8 cellular contexts compared by ENCODE assay signal in the genomic region with DNA sequence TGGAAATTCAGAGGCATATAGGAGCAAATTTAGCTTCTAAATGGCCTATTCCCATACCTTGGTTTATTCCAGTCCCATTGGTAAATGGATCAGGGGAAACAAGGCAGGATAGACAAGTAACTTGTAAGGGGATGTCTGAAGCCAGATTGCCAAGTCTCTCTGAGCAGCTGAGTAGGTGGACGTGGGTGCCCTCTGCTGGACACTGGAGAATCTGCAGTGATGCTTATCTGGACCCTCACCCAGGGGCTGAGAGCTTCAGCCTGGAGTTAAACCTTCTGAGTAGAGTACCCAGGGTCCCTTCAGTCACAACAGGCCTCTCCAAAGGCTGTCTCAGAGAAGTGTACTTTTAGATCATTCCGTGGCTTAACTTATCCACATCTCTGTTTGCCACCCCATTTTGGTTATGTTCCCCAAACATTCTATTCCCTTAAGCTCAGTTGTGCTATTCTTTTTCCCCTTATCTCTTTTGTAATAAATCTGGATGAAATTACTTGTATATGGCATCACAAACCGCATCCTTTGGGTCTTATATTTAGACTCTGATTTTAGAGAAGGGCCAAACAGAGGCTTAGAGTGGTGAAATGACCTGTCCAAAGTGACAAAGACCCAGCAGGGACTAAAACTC.
DNase-seq lines count a peak whose midpoint lies in the region; ATAC-seq and TF ChIP-seq lines count a peak whose summit lies in the region.

No MANE protein-coding gene starts in this region.

- TF ChIP-seq CTCF in CD4-positive, alpha-beta T cell (IDR thresholded peaks at IDR 0.05): peak; percentile 81
- TF ChIP-seq CTCF in PC-9 (conservative IDR thresholded peaks at IDR 0.05) (peak; percentile 89), thyroid gland (IDR thresholded peaks at IDR 0.05) (peak; percentile 65 to 87 (median 80))

- H3K4me1 Mint-ChIP-seq in CD4-positive, alpha-beta T cell (ENCODE audit: low read depth): no peaks in the 10 kb centered on the region
- no peaks in the 10 kb centered on the region for H3K4me1 Mint-ChIP-seq in activated T-cell treated with anti-CD3 and anti-CD28 coated beads, Interleukin-2, amount 50 U/mL, for 4 hours (ENCODE audit: low read depth)

- H3K9me2 ChIP-seq in PC-9 (ENCODE audit: insufficient read depth): no peaks in the 10 kb centered on the region

- no peaks in the 10 kb centered on the region for H3K9me3 Mint-ChIP-seq in CD4-positive, alpha-beta T cell
- H3K9me3 Mint-ChIP-seq in activated T-cell treated with anti-CD3 and anti-CD28 coated beads, Interleukin-2, amount 50 U/mL, for 4 hours: no peaks in the 10 kb centered on the region

- no peaks in the 10 kb centered on the region for H4K20me1 ChIP-seq in PC-9 (ENCODE audit: insufficient read depth)

- H3K4me1 ChIP-seq in PC-9 (replicated peaks; ENCODE audit: insufficient read depth) (no peaks in the 10 kb centered on the region), thyroid gland (peaks cover 6 to 7% of the 10 kb centered on the region in 2 donors)

- no peaks in the 10 kb centered on the region for H3K9me3 ChIP-seq in CD4-positive, alpha-beta T cell (ENCODE audit: control insufficient read depth, low read length)
- H3K9me3 ChIP-seq in PC-9 (ENCODE audit: insufficient read depth, low read depth) (no peaks in the 10 kb centered on the region), thyroid gland (no peaks in the 10 kb centered on the region)

- H3K4me3 ChIP-seq in PC-9: no peak overlapping the region
- no peak overlapping the region for H3K4me3 ChIP-seq in thyroid gland (replicated peaks in 1 of 3)

- H3K36me3 ChIP-seq in PC-9 (ENCODE audit: low read depth): no peaks in the 10 kb centered on the region
- H3K36me3 ChIP-seq in thyroid gland: no peaks in the 10 kb centered on the region

- peak; percentile 56 for ATAC-seq in CD4-positive, alpha-beta T cell (ENCODE audit: poor library complexity)
- ATAC-seq in GM19372 (IDR thresholded peaks at IDR 0.05; ENCODE audit: low read depth, unreplicated experiment) (peak; percentile 92), HG03565 (IDR thresholded peaks at IDR 0.05; ENCODE audit: unreplicated experiment) (peak; percentile 87)
- ATAC-seq in activated T-cell treated with anti-CD3 and anti-CD28 coated beads, Interleukin-2, amount 50 U/mL, for 4 hours: peak; percentile 58 to 63

- no peaks in the 10 kb centered on the region for H3K27me3 ChIP-seq in CD4-positive, alpha-beta T cell (ENCODE audit: control insufficient read depth, insufficient read depth, low read length)
- H3K27me3 ChIP-seq in PC-9 (ENCODE audit: insufficient read depth, low read depth) (no peaks in the 10 kb centered on the region), thyroid gland (no peaks in the 10 kb centered on the region)

- peak; percentile 41 to 67 (median 58) for DNase-seq in CD4-positive, alpha-beta T cell
- DNase-seq in PC-9 (peak in 1 of 2 experiments; percentile 41), fibroblast of peridontal ligament (ENCODE audit: extremely low read depth) (peak; percentile 53), non-pigmented ciliary epithelial cell (ENCODE audit: low read depth) (peak; percentile 8), thyroid gland (peak; percentile 60 to 68)
- DNase-seq in activated T-cell treated with anti-CD3 and anti-CD28 coated beads, Interleukin-2, amount 50 U/mL, for 4 hours: peak; percentile 47

- no TSS peak for BruUV-seq in PC-9 (replicated peaks; lab: Mats Ljungman, UMichigan)

- H3K36me3 Mint-ChIP-seq in CD4-positive, alpha-beta T cell (ENCODE audit: low read depth): no peaks in the 10 kb centered on the region
- no peaks in the 10 kb centered on the region for H3K36me3 Mint-ChIP-seq in activated T-cell treated with anti-CD3 and anti-CD28 coated beads, Interleukin-2, amount 50 U/mL, for 4 hours (ENCODE audit: insufficient read depth)

- CTCF ChIA-PET in CD4-positive, alpha-beta T cell (lab: Charles Lee): interaction anchor here (0.9 to 4.9 kb wide), 10 partner anchors 8 to 491 kb away, joined by 3 to 45 read pairs (median 3); no protein-coding TSS in a partner anchor
- CTCF ChIA-PET in PC-9 (lab: Charles Lee): interaction anchor here (0.6 to 1.5 kb wide), 3 partner anchors 16 to 680 kb away, joined by 3 to 20 read pairs (median 4); no protein-coding TSS in a partner anchor

- H3K27me3 Mint-ChIP-seq in CD4-positive, alpha-beta T cell: no peaks in the 10 kb centered on the region
- no peaks in the 10 kb centered on the region for H3K27me3 Mint-ChIP-seq in activated T-cell treated with anti-CD3 and anti-CD28 coated beads, Interleukin-2, amount 50 U/mL, for 4 hours (ENCODE audit: low read depth)

- H3K4me3 Mint-ChIP-seq in CD4-positive, alpha-beta T cell: no peak overlapping the region
- no peak overlapping the region for H3K4me3 Mint-ChIP-seq in activated T-cell treated with anti-CD3 and anti-CD28 coated beads, Interleukin-2, amount 50 U/mL, for 4 hours

- no peaks in the 10 kb centered on the region for H3K79me2 ChIP-seq in PC-9 (ENCODE audit: low read depth)

- no peak overlapping the region for H3K27ac ChIP-seq in CD4-positive, alpha-beta T cell (ENCODE audit: low read depth, low read length)
- H3K27ac ChIP-seq in PC-9: no peak overlapping the region
- H3K27ac ChIP-seq in thyroid gland: no peak overlapping the region

- no peaks in the 10 kb centered on the region for H3F3A ChIP-seq in PC-9 (ENCODE audit: insufficient read depth, low read depth)

- WGBS in thyroid gland, 2 donors: 22 to 28% methylated on average over 3 of the region's 3 CpGs

- H3K27ac Mint-ChIP-seq in CD4-positive, alpha-beta T cell: no peak overlapping the region

- H3K4me2 ChIP-seq in PC-9: no peak overlapping the region

- no peak for TF ChIP-seq POLR2A in thyroid gland (IDR thresholded peaks at IDR 0.05)

- no peak overlapping the region for H2AFZ ChIP-seq in PC-9

- POLR2A ChIA-PET in CD4-positive, alpha-beta T cell (lab: Charles Lee): interaction anchor here (0.6 to 1.3 kb wide), 6 partner anchors 18 to 401 kb away, joined by 3 to 5 read pairs (median 3); no protein-coding TSS in a partner anchor
- POLR2A ChIA-PET in PC-9 (lab: Charles Lee; ENCODE audit: unreplicated experiment): no interaction called here

- intact Hi-C loops in CD4-positive, alpha-beta T cell (cut with DNase I, micrococcal nuclease): loop anchor here (1.0 to 2.0 kb wide), 3 partner anchors 318 to 484 kb away; no protein-coding TSS in a partner anchor
- intact Hi-C loops in PC-9 (cut with micrococcal nuclease; ENCODE audit: unreplicated experiment): loop anchor here (5.0 kb wide), 2 partner anchors 316 to 486 kb away; no protein-coding TSS in a partner anchor
- intact Hi-C loops in thyroid gland (cut with DNase I): loop anchor here (2.0 to 10.0 kb wide), 3 partner anchors 218 to 362 kb away; partner anchors contain the start of gene GLRA1
